ENCODE assay signal across 10 cellular contexts in genomic region chr4:128155231-128155855, GRCh38.
"Had no signal": no experiment of that assay in that cellular context is flagged by ENCODE, and none has a peak within 500 bp of the region (broad histone marks: within the 10 kb centered on the region; RNA-seq: fewer than 3 reads in every experiment).

No MANE protein-coding gene starts in this region.

- DNase-seq: activated naive CD4-positive, alpha-beta T cell treated with anti-CD3 and anti-CD28 coated beads, Interleukin-2, amount 10 ng/mL, durations not matched to agents 7 days and 5 days; colonic mucosa; effector CD4-positive, alpha-beta T cell; natural killer cell; occipital lobe; T-helper 1 cell; trophoblast cell had no signal

- H3K36me3 ChIP-seq: colonic mucosa, prostate gland, SJSA1 had no signal

- H3K9me3 ChIP-seq: colonic mucosa, prostate gland, SJSA1 had no signal

- ATAC-seq: natural killer cell; stimulated activated memory B cell treated with anti-CD40 and anti-IgM and Interleukin-4, amounts not matched to agents 10 μg/mL and 1 μg/mL and 100 μg/mL, for 72 hours had no signal

- H3K27me3 ChIP-seq: colonic mucosa, SJSA1 had no signal

- H3K4me1 ChIP-seq: colonic mucosa, prostate gland had no signal

- H3K27ac ChIP-seq: colonic mucosa, prostate gland, SJSA1 had no signal

- H3K4me3 ChIP-seq: colonic mucosa, prostate gland, SJSA1 had no signal
